Comparison of ENCODE assay signal across 10 cellular contexts in the genomic region with DNA sequence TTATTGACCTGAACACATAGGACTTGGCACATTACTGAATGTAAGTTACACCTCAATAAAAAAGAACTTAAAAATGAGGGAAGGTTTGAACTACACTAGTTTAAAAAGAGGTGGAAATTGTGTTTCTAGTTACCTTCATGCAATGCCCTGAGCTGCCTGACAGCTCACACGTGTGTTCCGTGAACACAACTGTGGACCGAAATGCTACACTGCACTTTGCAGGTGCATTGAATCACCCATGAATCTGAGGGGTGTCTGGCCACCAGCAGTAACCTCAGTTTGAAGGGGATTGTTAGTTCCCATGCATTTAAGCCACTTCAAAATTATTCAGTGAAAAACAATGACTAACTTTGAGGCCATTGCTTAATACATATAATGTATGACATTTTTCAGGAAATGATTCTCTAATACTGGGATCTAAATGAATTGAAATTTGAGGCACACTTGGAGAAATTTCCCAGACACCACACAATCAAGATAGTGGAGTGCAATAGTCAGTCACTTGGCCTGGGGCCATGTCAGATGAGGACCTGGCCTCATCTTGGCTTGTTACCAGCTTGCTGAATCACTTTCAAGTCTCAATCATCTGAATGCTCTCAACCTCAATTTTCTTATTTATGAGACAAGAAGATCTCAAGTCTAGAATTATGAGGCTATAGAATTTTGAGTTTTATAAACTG. TPM values are rescaled to one million over a fixed set of nuclear protein-coding genes. Genes with fewer than 3 reads are reported as not detected.
A peak's percentile ranks its signal among the peaks of the same experiment; 100 is the strongest.
DNase-seq lines count a peak whose midpoint lies in the region; ATAC-seq and TF ChIP-seq lines count a peak whose summit lies in the region.
"Had no signal": no experiment of that assay in that cellular context is flagged by ENCODE, and none has a peak within 500 bp of the region (broad histone marks: within the 10 kb centered on the region; RNA-seq: fewer than 3 reads in every experiment).

No MANE protein-coding gene starts in this region.

- TF ChIP-seq CTCF in RWPE2 (IDR thresholded peaks at IDR 0.05; ENCODE audit: poor library complexity, severe bottlenecking) (no peak), Caco-2 (IDR thresholded peaks at IDR 0.05; ENCODE audit: insufficient read depth in 1 of 2, low read depth in 1 of 2, low read length in 1 of 2, severe bottlenecking in 1 of 2, unreplicated experiment in 1 of 2) (no peak)

- H3K4me1 Mint-ChIP-seq in Caco-2 (ENCODE audit: low read depth, unreplicated experiment), result peaks cover 6% of the 10 kb centered on the region

- H3K4me1 ChIP-seq in RWPE2 (ENCODE audit: insufficient read depth, poor library complexity, severe bottlenecking) (peaks cover 43% of the 10 kb centered on the region), Caco-2 (no peaks in the 10 kb centered on the region)

- CTCF ChIA-PET in Caco-2 (lab: Charles Lee), result no interaction called here

- in situ Hi-C loops in ACHN (cut with HindIII; ENCODE audit: low pct_ligation_motif_present, low pct_unique_long_range_greater_than_20kb, low sequenced_read_pairs), result no loop called here

- POLR2A ChIA-PET in Caco-2 (lab: Charles Lee), result no interaction called here

- H3K27ac ChIP-seq in RWPE2 (ENCODE audit: poor library complexity, severe bottlenecking), result peak overlapping the region; percentile 62

- H3K9me3 ChIP-seq in RWPE2 (ENCODE audit: severe bottlenecking) (no peaks in the 10 kb centered on the region), Caco-2 (no peaks in the 10 kb centered on the region)

- peaks cover 6% of the 10 kb centered on the region for H3K9me3 Mint-ChIP-seq in Caco-2 (ENCODE audit: unreplicated experiment)

- no peak overlapping the region for H3K4me3 Mint-ChIP-seq in Caco-2 (ENCODE audit: unreplicated experiment)

- H3K27ac Mint-ChIP-seq in Caco-2 (ENCODE audit: unreplicated experiment), result no peak overlapping the region

- H3K27me3 ChIP-seq in RWPE2 (ENCODE audit: insufficient read depth, poor library complexity, severe bottlenecking) (no peaks in the 10 kb centered on the region), Caco-2 (replicated peaks; ENCODE audit: control insufficient read depth, insufficient read depth, low read length) (no peaks in the 10 kb centered on the region)

- BruUV-seq in Caco-2 (replicated peaks; lab: Mats Ljungman, UMichigan), result no TSS peak

- no peaks in the 10 kb centered on the region for H3K36me3 Mint-ChIP-seq in Caco-2 (ENCODE audit: insufficient read depth, unreplicated experiment)

- H3K4me3 ChIP-seq in RWPE2 (ENCODE audit: severe bottlenecking) (no peak overlapping the region), Caco-2 (ENCODE audit: low read depth, low read length) (no peak overlapping the region)

- intact Hi-C loops in Caco-2 (cut with micrococcal nuclease; ENCODE audit: unreplicated experiment), result no loop called here

- H3K27me3 Mint-ChIP-seq in Caco-2 (ENCODE audit: insufficient read depth, unreplicated experiment), result no peaks in the 10 kb centered on the region

- no peaks in the 10 kb centered on the region for H3K36me3 ChIP-seq in RWPE2 (ENCODE audit: low read depth)
- H3K36me3 ChIP-seq in Caco-2 (ENCODE audit: control insufficient read depth, insufficient read depth, low read length), result no peaks in the 10 kb centered on the region

- peak; percentile 94 for ATAC-seq in RWPE2 (ENCODE audit: low read depth)
- no peak for ATAC-seq in HG02970 (IDR thresholded peaks at IDR 0.05; ENCODE audit: low FRiP score, unreplicated experiment)

- DNase-seq in ACHN (peak; percentile 78), HK-2 (ENCODE audit: unreplicated experiment) (peak; percentile 46), RWPE2 (ENCODE audit: low spot score) (peak; percentile 95), fibroblast of the conjunctiva (ENCODE audit: low read depth) (peak; percentile 68), cortex of kidney (lab: John Stamatoyannopoulos, UW) (no peak), Caco-2 (no peak), GM19238 (ENCODE audit: insufficient read length, low spot score) (no peak)
- DNase-seq: activated CD8-positive, alpha-beta memory T cell treated with anti-CD3 and anti-CD28 coated beads, Interleukin-2, amount 50 U/mL, for 4 hours; DMS153 had no signal

RNA-seq across cellular contexts. Expression of a gene that starts 59.3 kb away (rescaled TPM):
- total RNA-seq in Caco-2 (2022), result 457 and 467 TPM in 2 replicates

Comparison
In these comparisons a context has a peak if more than half of its experiments do, and no peak if none do; other contexts are left out.
1. DNase-seq: peak in ACHN (single experiment), HK-2 (single experiment), RWPE2 (single experiment) and fibroblast of the conjunctiva (single experiment); none in cortex of kidney (single experiment), Caco-2 (0 of 2) and GM19238 (single experiment).